In genomic region chr6:2684059-2684749, GRCh38 we compare ENCODE assay signal across 14 cellular contexts.
DNase-seq lines count a peak whose midpoint lies in the region; ATAC-seq and TF ChIP-seq lines count a peak whose summit lies in the region.
"Had no signal": no experiment of that assay in that cellular context is flagged by ENCODE, and none has a peak within 500 bp of the region (broad histone marks: within the 10 kb centered on the region; RNA-seq: fewer than 3 reads in every experiment).

No MANE protein-coding gene starts in this region.

- TF ChIP-seq CTCF in astrocyte of the spinal cord (IDR thresholded peaks at IDR 0.05; ENCODE audit: low read depth, low read length) = no peak
- TF ChIP-seq CTCF in CD8-positive, alpha-beta T cell (IDR thresholded peaks at IDR 0.05) = no peak
- no peak for TF ChIP-seq CTCF in lower leg skin (IDR thresholded peaks at IDR 0.05)

- no peak overlapping the region for H3K27ac Mint-ChIP-seq in CD8-positive, alpha-beta T cell
- H3K27ac Mint-ChIP-seq: activated CD4-positive, alpha-beta T cell treated with anti-CD3 and anti-CD28 coated beads for 36 hours had no signal

- H3K4me1 Mint-ChIP-seq in CD8-positive, alpha-beta T cell (ENCODE audit: low read depth) = no peaks in the 10 kb centered on the region
- H3K4me1 Mint-ChIP-seq: activated CD4-positive, alpha-beta T cell treated with anti-CD3 and anti-CD28 coated beads for 36 hours had no signal

- in situ Hi-C loops in astrocyte of the spinal cord (cut with HindIII; ENCODE audit: low sequenced_read_pairs) = no loop called here

- H3K4me3 ChIP-seq in astrocyte of the spinal cord (ENCODE audit: low read depth, low read length) (no peak overlapping the region), lower leg skin (ENCODE audit: low read depth, poor library complexity, severe bottlenecking) (no peak overlapping the region)
- no peak overlapping the region for H3K4me3 ChIP-seq in CD8-positive, alpha-beta T cell (ENCODE audit: low read depth, low read length)
- H3K4me3 ChIP-seq: SJCRH30 had no signal

- DNase-seq in ELR (ENCODE audit: low read depth) (peak; percentile 93), NCI-H226 (peak; percentile 11), astrocyte of the spinal cord (ENCODE audit: low read depth, low spot score) (peak; percentile 66), kidney tubule cell (ENCODE audit: low spot score) (peak; percentile 23), lower leg skin (ENCODE audit: low spot score in 2 of 2) (no peak)
- no peak for DNase-seq in CD8-positive, alpha-beta T cell
- DNase-seq: activated CD4-positive, alpha-beta T cell treated with anti-CD3 and anti-CD28 coated beads for 36 hours; activated gamma-delta T cell treated with Interleukin-2 at 50 U/mL for 16 hours; anterior cingulate cortex; NCI-H146; SJCRH30; stimulated activated CD4-positive, alpha-beta T cell treated with anti-CD3 and anti-CD28 coated beads, Interleukin-4, amount 100 ng/mL, for 1 hour had no signal

- H3K27ac ChIP-seq in CD8-positive, alpha-beta T cell (ENCODE audit: low read depth, low read length) = no peak overlapping the region
- H3K27ac ChIP-seq: SJCRH30 had no signal

- 94% methylated on average over 19 of the region's 19 CpGs for WGBS in lower leg skin, 2 donors

- H3K9me3 ChIP-seq in CD8-positive, alpha-beta T cell (ENCODE audit: low read length) = no peaks in the 10 kb centered on the region
- H3K9me3 ChIP-seq: SJCRH30 had no signal

- no peaks in the 10 kb centered on the region for H3K27me3 Mint-ChIP-seq in CD8-positive, alpha-beta T cell (ENCODE audit: low read depth)
- H3K27me3 Mint-ChIP-seq: activated CD4-positive, alpha-beta T cell treated with anti-CD3 and anti-CD28 coated beads for 36 hours had no signal

- no peak overlapping the region for H3K4me3 Mint-ChIP-seq in CD8-positive, alpha-beta T cell
- H3K4me3 Mint-ChIP-seq: activated CD4-positive, alpha-beta T cell treated with anti-CD3 and anti-CD28 coated beads for 36 hours had no signal

- H3K36me3 Mint-ChIP-seq in CD8-positive, alpha-beta T cell = no peaks in the 10 kb centered on the region

- no peaks in the 10 kb centered on the region for H3K36me3 ChIP-seq in CD8-positive, alpha-beta T cell (ENCODE audit: insufficient read depth, low read length)
- H3K36me3 ChIP-seq: SJCRH30 had no signal

- TF ChIP-seq POLR2A in lower leg skin (IDR thresholded peaks at IDR 0.05) = no peak

- no peaks in the 10 kb centered on the region for H3K27me3 ChIP-seq in CD8-positive, alpha-beta T cell (ENCODE audit: insufficient read depth, low read length)
- H3K27me3 ChIP-seq: SJCRH30 had no signal

- no peaks in the 10 kb centered on the region for H3K4me1 ChIP-seq in CD8-positive, alpha-beta T cell (ENCODE audit: insufficient read depth, low read length)

- CTCF ChIA-PET in CD8-positive, alpha-beta T cell (lab: Charles Lee) = no interaction called here

- intact Hi-C loops in CD8-positive, alpha-beta T cell (cut with DNase I, micrococcal nuclease) = no loop called here
- intact Hi-C loops in lower leg skin (cut with DNase I; ENCODE audit: low total_unique reads) = no loop called here

- no peaks in the 10 kb centered on the region for H3K9me3 Mint-ChIP-seq in CD8-positive, alpha-beta T cell

- ATAC-seq in GM19452 (IDR thresholded peaks at IDR 0.05; ENCODE audit: unreplicated experiment) (no peak), GM19397 (IDR thresholded peaks at IDR 0.05; ENCODE audit: unreplicated experiment) (no peak)
- no peak for ATAC-seq in CD8-positive, alpha-beta T cell
- ATAC-seq: activated CD4-positive, alpha-beta T cell treated with anti-CD3 and anti-CD28 coated beads for 36 hours had no signal

- POLR2A ChIA-PET in CD8-positive, alpha-beta T cell (lab: Charles Lee) = no interaction called here

Comparison
In these comparisons a context has a peak if more than half of its experiments do, and no peak if none do; other contexts are left out.
1. DNase-seq: peak in ELR (single experiment), NCI-H226 (single experiment), astrocyte of the spinal cord (single experiment) and kidney tubule cell (single experiment); none in CD8-positive, alpha-beta T cell (0 of 7) and lower leg skin (0 of 2).